9 cellular contexts compared by ENCODE assay signal in genomic region chr2:65232636-65233035, GRCh38. TPM values are rescaled to one million over a fixed set of nuclear protein-coding genes. Genes with fewer than 3 reads are reported as not detected.
DNase-seq lines count a peak whose midpoint lies in the region; ATAC-seq and TF ChIP-seq lines count a peak whose summit lies in the region.
"Had no signal": no experiment of that assay in that cellular context is flagged by ENCODE, and none has a peak within 500 bp of the region (broad histone marks: within the 10 kb centered on the region; RNA-seq: fewer than 3 reads in every experiment).

No MANE protein-coding gene starts in this region.

- TF ChIP-seq CTCF in GM06990 (IDR thresholded peaks at IDR 0.05; ENCODE audit: insufficient read depth, low read length, poor library complexity, severe bottlenecking): no peak
- no peak for TF ChIP-seq CTCF in Loucy (conservative IDR thresholded peaks at IDR 0.05; ENCODE audit: low read length)
- no peak for TF ChIP-seq CTCF in dorsolateral prefrontal cortex (IDR thresholded peaks at IDR 0.05 in 54 of 56, conservative IDR thresholded peaks at IDR 0.05 in 2 of 56; ENCODE audit: low read depth in 1 of 56, partially characterized antibody in 56 of 56)
- TF ChIP-seq CTCF in psoas muscle (IDR thresholded peaks at IDR 0.05): no peak

- peaks cover 98% of the 10 kb centered on the region for H4K20me1 ChIP-seq in Loucy (ENCODE audit: insufficient read depth, low read length, poor library complexity, severe bottlenecking)

- H3K79me2 ChIP-seq in Loucy (ENCODE audit: insufficient read depth, low read length): peaks cover 100% of the 10 kb centered on the region

- H3K9me2 ChIP-seq in Loucy (replicated peaks; ENCODE audit: low read depth, low read length): no peaks in the 10 kb centered on the region

- peak overlapping the region; percentile 76 for H3K4me2 ChIP-seq in Loucy (ENCODE audit: low read depth, low read length, poor library complexity, severe bottlenecking)

- H2AFZ ChIP-seq in Loucy (ENCODE audit: low read length): no peak overlapping the region

- no peaks in the 10 kb centered on the region for H3K9me3 ChIP-seq in Loucy (ENCODE audit: insufficient read depth, low read depth, low read length)
- H3K9me3 ChIP-seq in psoas muscle: no peaks in the 10 kb centered on the region

- H3F3A ChIP-seq in Loucy (ENCODE audit: low read depth): peaks cover 5% of the 10 kb centered on the region; the same call in 1 of the 2 replicates

- H3K27me3 ChIP-seq in GM06990 (replicated peaks; ENCODE audit: control insufficient read depth, insufficient read depth, low read length): no peaks in the 10 kb centered on the region
- peaks cover 4% of the 10 kb centered on the region for H3K27me3 ChIP-seq in Loucy (ENCODE audit: insufficient read depth, low read length, poor library complexity, severe bottlenecking)
- H3K27me3 ChIP-seq in dorsolateral prefrontal cortex: no peaks in the 10 kb centered on the region
- no peaks in the 10 kb centered on the region for H3K27me3 ChIP-seq in psoas muscle (ENCODE audit: insufficient read depth in 3 of 3, low read length in 2 of 3)

- H3K9ac ChIP-seq in Loucy (ENCODE audit: low read depth, low read length, poor library complexity, severe bottlenecking): peak overlapping the region; percentile 15

- 87 to 97% (median 93%) methylated on average over 2 of the region's 2 CpGs for WGBS in psoas muscle, 3 donors

- H3K4me1 ChIP-seq in Loucy (ENCODE audit: insufficient read depth, low read length, poor library complexity, severe bottlenecking) (peaks cover 55% of the 10 kb centered on the region), psoas muscle (peaks cover 35% of the 10 kb centered on the region)

- H3K27ac ChIP-seq in dorsolateral prefrontal cortex (peak overlapping the region in 27 of 59 donors; percentile 5 to 74 (median 48)), psoas muscle (no peak overlapping the region)

- no peak overlapping the region for H3K4me3 ChIP-seq in GM06990 (replicated peaks; ENCODE audit: low read depth, low read length)
- peak overlapping the region; percentile 94 for H3K4me3 ChIP-seq in Loucy (ENCODE audit: low read length, poor library complexity, severe bottlenecking)
- H3K4me3 ChIP-seq in dorsolateral prefrontal cortex: peak overlapping the region in 2 of 59 donors; percentile 0 to 10
- no peak overlapping the region for H3K4me3 ChIP-seq in psoas muscle

- H3K36me3 ChIP-seq in GM06990 (ENCODE audit: control insufficient read depth, insufficient read depth, low read length) (peaks cover 4% of the 10 kb centered on the region), Loucy (ENCODE audit: insufficient read depth, low read length) (no peaks in the 10 kb centered on the region), psoas muscle (ENCODE audit: insufficient read depth in 1 of 2, low read depth in 1 of 2) (peaks cover 0 to 27% of the 10 kb centered on the region in 2 donors)

- ATAC-seq in psoas muscle: no peak

- intact Hi-C loops in dorsolateral prefrontal cortex (cut with DNase I): no loop called here
- intact Hi-C loops in psoas muscle (cut with DNase I): no loop called here

- DNase-seq in GM06990 (ENCODE audit: extremely low read depth, insufficient read length) (peak; percentile 31), astrocyte of the hippocampus (ENCODE audit: low read depth, low spot score) (peak; percentile 52), non-pigmented ciliary epithelial cell (ENCODE audit: low read depth) (peak; percentile 41), dorsolateral prefrontal cortex (no peak), psoas muscle (no peak), NCI-H1694 treated with DMSO at 0.1 percent for 48 hours (lab: John Stamatoyannopoulos, UW) (no peak), KG1 (lab: John Stamatoyannopoulos, UW) (no peak)
- DNase-seq: effector CD4-positive, alpha-beta T cell had no signal

RNA-seq across cellular contexts. Expression of gene ACTR2, which starts 5.0 kb away (rescaled TPM):
- total RNA-seq in dorsolateral prefrontal cortex: 100 to 1,000 TPM; 106 to 287 (median 213) TPM
- 10 to 100 TPM; 72.0 to 99.0 (median 88.8) TPM for total RNA-seq in psoas muscle
- polyA plus RNA-seq in psoas muscle: 10 to 100 TPM; 38.9 to 92.8 (median 65.7) TPM

Comparison
In these comparisons a context has a peak if more than half of its experiments do, and no peak if none do; other contexts are left out.
1. DNase-seq: peak in GM06990 (single experiment), astrocyte of the hippocampus (single experiment) and non-pigmented ciliary epithelial cell (single experiment); none in dorsolateral prefrontal cortex (0 of 10), psoas muscle (0 of 2), NCI-H1694 treated with DMSO at 0.1 percent for 48 hours (single experiment) and KG1 (single experiment).